In genomic region chr4:11328401-11328800, GRCh38 we compare ENCODE assay signal across 28 cellular contexts.
"Had no signal": no experiment of that assay in that cellular context is flagged by ENCODE, and none has a peak within 500 bp of the region (broad histone marks: within the 10 kb centered on the region; RNA-seq: fewer than 3 reads in every experiment).

No MANE protein-coding gene starts in this region.

- H3K4me3 ChIP-seq: ascending aorta, breast epithelium, colonic mucosa, gastrocnemius medialis, heart right ventricle had no signal

- H3K27me3 ChIP-seq: ascending aorta, breast epithelium, colonic mucosa, foreskin keratinocyte, gastrocnemius medialis had no signal

- H3K4me1 ChIP-seq: ascending aorta, breast epithelium, colonic mucosa, foreskin keratinocyte, gastrocnemius medialis, heart right ventricle had no signal

- H3K27ac ChIP-seq: ascending aorta, breast epithelium, colonic mucosa, foreskin keratinocyte, gastrocnemius medialis, heart right ventricle, WERI-Rb-1 had no signal

- H3K36me3 ChIP-seq: ascending aorta, breast epithelium, colonic mucosa, gastrocnemius medialis, heart right ventricle, WERI-Rb-1 had no signal

- DNase-seq: activated B cell treated with CpG ODN at 0.5 μM for 24 hours; activated CD4-positive, alpha-beta memory T cell treated with anti-CD3 and anti-CD28 coated beads, Interleukin-2, amount 10 ng/mL, durations not matched to agents 7 days and 5 days; activated CD4-positive, alpha-beta T cell treated with anti-CD3 and anti-CD28 coated beads for 36 hours; activated CD4-positive, alpha-beta T cell treated with anti-CD3 and anti-CD28 coated beads, Interleukin-2, amount 10 ng/mL, durations not matched to agents 7 days and 5 days; activated CD4-positive, alpha-beta T cell treated with anti-CD3 and anti-CD28 coated beads, Interleukin-2, amount 50 U/mL, for 4 hours; activated CD8-positive, alpha-beta memory T cell treated with anti-CD3 and anti-CD28 coated beads, Interleukin-2, amount 50 U/mL, for 48 hours; activated gamma-delta T cell; activated naive CD4-positive, alpha-beta T cell; activated naive CD4-positive, alpha-beta T cell treated with anti-CD3 and anti-CD28 coated beads, Interleukin-2, amount 10 ng/mL, durations not matched to agents 7 days and 5 days; activated naive CD8-positive, alpha-beta T cell treated with anti-CD3 and anti-CD28 coated beads, Interleukin-2, amount 10 ng/mL, durations not matched to agents 7 days and 5 days; activated T-cell treated with anti-CD3 and anti-CD28 coated beads for 4 hours; activated T-cell treated with anti-CD3 and anti-CD28 coated beads, Interleukin-2, amount 50 U/mL, for 24 hours; activated T-cell treated with anti-CD3 and anti-CD28 coated beads, Interleukin-2, amount 50 U/mL, for 72 hours; colonic mucosa; effector CD8-positive, alpha-beta T cell; endodermal cell; foreskin keratinocyte; gastrocnemius medialis; heart right ventricle; T-helper 1 cell; T-helper 17 cell; T1000; WERI-Rb-1 had no signal

- ATAC-seq: activated CD4-positive, alpha-beta T cell treated with anti-CD3 and anti-CD28 coated beads for 36 hours; activated CD4-positive, CD25-positive, alpha-beta regulatory T cell treated with anti-CD3 and anti-CD28 coated beads, Interleukin-2, amount 50 U/mL, for 24 hours; activated naive CD4-positive, alpha-beta T cell treated with anti-CD3 and anti-CD28 coated beads, Interleukin-2, amount 50 U/mL, for 72 hours; activated T-cell treated with anti-CD3 and anti-CD28 coated beads, Interleukin-2, amount 50 U/mL, for 72 hours; esophagus mucosa; foreskin keratinocyte; gastrocnemius medialis; heart right ventricle; T-helper 17 cell had no signal
